9 cellular contexts compared by ENCODE assay signal in genomic region chr1:23103001-23103879, GRCh38.
DNase-seq lines count a peak whose midpoint lies in the region; ATAC-seq and TF ChIP-seq lines count a peak whose summit lies in the region.
"Had no signal": no experiment of that assay in that cellular context is flagged by ENCODE, and none has a peak within 500 bp of the region (broad histone marks: within the 10 kb centered on the region; RNA-seq: fewer than 3 reads in every experiment).

No MANE protein-coding gene starts in this region.

- H4K20me1 ChIP-seq in OCI-LY7 (ENCODE audit: insufficient read depth, low read length), result no peaks in the 10 kb centered on the region

- in situ Hi-C loops in brain microvascular endothelial cell (cut with HindIII; ENCODE audit: low pct_ligation_motif_present, low sequenced_read_pairs), result no loop called here

- no peaks in the 10 kb centered on the region for H3K9me3 ChIP-seq in OCI-LY7 (ENCODE audit: low read length)

- H3K4me3 Mint-ChIP-seq in naive thymus-derived CD8-positive, alpha-beta T cell, result peak overlapping the region in 9 of 10 donors; percentile 34 to 78 (median 53)

- no peaks in the 10 kb centered on the region for H3K27me3 Mint-ChIP-seq in naive thymus-derived CD8-positive, alpha-beta T cell

- peaks cover 14% of the 10 kb centered on the region for H3K36me3 ChIP-seq in OCI-LY7 (ENCODE audit: insufficient read depth, low read length)
- H3K36me3 ChIP-seq in brain microvascular endothelial cell (replicated peaks), result peaks cover 21% of the 10 kb centered on the region

- H3K4me3 ChIP-seq in OCI-LY7 (ENCODE audit: low read depth, low read length, poor library complexity, severe bottlenecking) (no peak overlapping the region), brain microvascular endothelial cell (ENCODE audit: low read depth, low read length) (no peak overlapping the region)

- peak overlapping the region; percentile 69 to 93 (median 86) for H3K27ac Mint-ChIP-seq in naive thymus-derived CD8-positive, alpha-beta T cell

- TF ChIP-seq CTCF in OCI-LY7 (conservative IDR thresholded peaks at IDR 0.05; ENCODE audit: low read length), result no peak
- no peak for TF ChIP-seq CTCF in brain microvascular endothelial cell (IDR thresholded peaks at IDR 0.05; ENCODE audit: low read depth, low read length, missing control alignments)

- no peaks in the 10 kb centered on the region for H3K27me3 ChIP-seq in brain microvascular endothelial cell (replicated peaks)

- peaks cover 0 to 19% (median 0%) of the 10 kb centered on the region in 3 donors for H3K36me3 Mint-ChIP-seq in naive thymus-derived CD8-positive, alpha-beta T cell

- BruUV-seq in OCI-LY7 (replicated peaks; lab: Mats Ljungman, UMichigan), result no TSS peak

- intact Hi-C loops in OCI-LY7 (cut with micrococcal nuclease; ENCODE audit: unreplicated experiment), result no loop called here

- peak; percentile 61 for DNase-seq in EL
- DNase-seq in OCI-LY7 (ENCODE audit: low spot score), result peak; percentile 36
- DNase-seq in brain microvascular endothelial cell, result peak; percentile 57
- peak in 3 of 10 donors; percentile 24 to 30 (median 26) for DNase-seq in naive thymus-derived CD8-positive, alpha-beta T cell
- DNase-seq in HuH-7.5 (ENCODE audit: low spot score), result no peak
- DNase-seq in DMS153 treated with DMSO at 0.1 percent for 48 hours (lab: John Stamatoyannopoulos, UW; ENCODE audit: unreplicated experiment), result no peak
- DNase-seq: NCI-H82 had no signal

- CTCF ChIA-PET in OCI-LY7 (lab: Charles Lee; ENCODE audit: unreplicated experiment), result no interaction called here

- POLR2A ChIA-PET in OCI-LY7 (lab: Charles Lee), result interaction anchor here (0.6 to 1.4 kb wide), 7 partner anchors 9 to 529 kb away, joined by 3 to 5 read pairs (median 3); no protein-coding TSS in a partner anchor
- POLR2A ChIA-PET in naive thymus-derived CD8-positive, alpha-beta T cell (lab: Charles Lee), result interaction anchor here (1.4 kb wide), 1 partner anchor 80 kb away, joined by 4 read pairs; no protein-coding TSS in a partner anchor

- no peak overlapping the region for H3K27ac ChIP-seq in OCI-LY7 (ENCODE audit: low read depth, low read length, poor library complexity, severe bottlenecking)
- peak overlapping the region; percentile 86 for H3K27ac ChIP-seq in brain microvascular endothelial cell

- no peak overlapping the region for H2AFZ ChIP-seq in OCI-LY7 (ENCODE audit: low read length)

- H3K79me2 ChIP-seq in OCI-LY7 (ENCODE audit: insufficient read depth, low read depth, low read length), result no peaks in the 10 kb centered on the region

- peak; percentile 80 to 84 for ATAC-seq in naive thymus-derived CD8-positive, alpha-beta T cell
- ATAC-seq in GM19463 (IDR thresholded peaks at IDR 0.05; ENCODE audit: unreplicated experiment), result no peak
- no peak for ATAC-seq in GM19328 (IDR thresholded peaks at IDR 0.05; ENCODE audit: unreplicated experiment)

- H3K9me3 Mint-ChIP-seq in naive thymus-derived CD8-positive, alpha-beta T cell, result no peaks in the 10 kb centered on the region

- H3K9me2 ChIP-seq in OCI-LY7 (ENCODE audit: insufficient read depth, low read length), result no peaks in the 10 kb centered on the region

- peaks cover 18 to 60% (median 33%) of the 10 kb centered on the region in 4 donors for H3K4me1 Mint-ChIP-seq in naive thymus-derived CD8-positive, alpha-beta T cell

- H3K4me2 ChIP-seq in OCI-LY7 (ENCODE audit: low read length), result no peak overlapping the region

- H3K4me1 ChIP-seq in OCI-LY7 (ENCODE audit: insufficient read depth, low read length, poor library complexity, severe bottlenecking), result peaks cover 27% of the 10 kb centered on the region

Comparison
In these comparisons a context has a peak if more than half of its experiments do, and no peak if none do; other contexts are left out.
1. DNase-seq: peak in EL (single experiment), OCI-LY7 (single experiment) and brain microvascular endothelial cell (single experiment); none in HuH-7.5 (single experiment) and DMS153 treated with DMSO at 0.1 percent for 48 hours (single experiment).
2. ATAC-seq: peak in naive thymus-derived CD8-positive, alpha-beta T cell (2 of 2); none in GM19463 (single experiment) and GM19328 (single experiment).